ENCODE assay signal across 25 cellular contexts in the genomic region with DNA sequence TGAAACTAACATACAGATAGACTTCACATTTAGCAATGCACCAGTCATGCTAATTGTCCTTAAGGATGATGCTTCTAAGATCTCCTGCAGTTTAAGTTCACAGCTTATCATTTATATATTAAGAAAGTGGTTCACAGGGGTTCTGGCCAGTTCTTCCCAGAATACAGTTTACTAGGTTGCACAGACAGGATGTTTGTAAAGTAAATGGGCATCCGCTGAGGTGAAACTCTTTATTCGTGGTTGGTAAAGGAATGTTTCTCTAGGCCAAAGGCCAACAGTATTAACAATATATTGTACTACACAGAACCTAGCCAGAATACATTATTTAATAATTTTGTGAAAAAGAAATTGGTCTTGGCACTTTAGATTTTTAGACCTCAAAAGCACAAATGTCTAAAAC.
DNase-seq lines count a peak whose midpoint lies in the region; ATAC-seq and TF ChIP-seq lines count a peak whose summit lies in the region.
"Had no signal": no experiment of that assay in that cellular context is flagged by ENCODE, and none has a peak within 500 bp of the region (broad histone marks: within the 10 kb centered on the region; RNA-seq: fewer than 3 reads in every experiment).

No MANE protein-coding gene starts in this region.

- 12% methylated on average over 2 of the region's 2 CpGs for WGBS in mammary epithelial cell (ENCODE audit: low coverage, missing lambda C conversion rate)
- WGBS in gastroesophageal sphincter (ENCODE audit: low coverage in 1 of 2), 2 donors: 60 to 90% methylated on average over 2 of the region's 2 CpGs

- peaks cover 10% of the 10 kb centered on the region for H3K4me1 Mint-ChIP-seq in MCF 10A (ENCODE audit: insufficient read depth, unreplicated experiment)
- H3K4me1 Mint-ChIP-seq: CD14-positive monocyte; CD8-positive, alpha-beta memory T cell; GM23338 had no signal

- dilution Hi-C loops in mammary epithelial cell (cut with HindIII; ENCODE audit: low sequenced_read_pairs): no loop called here

- ATAC-seq in RWPE2 (ENCODE audit: low read depth) (peak; percentile 38; the same call in 2 of the 3 replicates), gastroesophageal sphincter (no peak)
- ATAC-seq: A549, GM12878, GM23338 had no signal

- BruUV-seq in mammary epithelial cell (replicated peaks; lab: Mats Ljungman, UMichigan) (no TSS peak), MCF 10A (replicated peaks; lab: Mats Ljungman, UMichigan) (no TSS peak)

- intact Hi-C loops in mammary epithelial cell (cut with micrococcal nuclease) (no loop called here), MCF 10A (cut with micrococcal nuclease) (no loop called here)

- no peaks in the 10 kb centered on the region for H3K9me3 Mint-ChIP-seq in MCF 10A (ENCODE audit: unreplicated experiment)
- H3K9me3 Mint-ChIP-seq: GM23338 had no signal

- CTCF ChIA-PET in mammary epithelial cell (lab: Charles Lee; ENCODE audit: low non-redundant PET) (no interaction called here), MCF 10A (lab: Yijun Ruan, JAX) (interaction anchor here (0.6 kb wide), 1 partner anchor 79 kb away, joined by 3 read pairs; no protein-coding TSS in a partner anchor)

- H3K27me3 ChIP-seq in mammary epithelial cell (ENCODE audit: insufficient read depth, low read length) (no peaks in the 10 kb centered on the region), RWPE2 (ENCODE audit: insufficient read depth, poor library complexity, severe bottlenecking) (no peaks in the 10 kb centered on the region), gastroesophageal sphincter (no peaks in the 10 kb centered on the region)
- H3K27me3 ChIP-seq: BE2C; BLaER1 treated with 17β-estradiol and CSF1 and Interleukin-3, amounts not matched to agents 10 nM and 100 nM had no signal

- POLR2A ChIA-PET in MCF 10A (lab: Yijun Ruan, JAX): no interaction called here

- no peaks in the 10 kb centered on the region for H3K27me3 Mint-ChIP-seq in MCF 10A (ENCODE audit: insufficient read depth, unreplicated experiment)
- H3K27me3 Mint-ChIP-seq: CD4-positive, alpha-beta T cell; CD8-positive, alpha-beta memory T cell had no signal

- H3K79me2 ChIP-seq in mammary epithelial cell (ENCODE audit: insufficient read depth, low read length): no peaks in the 10 kb centered on the region

- no peak for TF ChIP-seq CTCF in mammary epithelial cell (conservative IDR thresholded peaks at IDR 0.05 in 1 of 2, IDR thresholded peaks at IDR 0.05 in 1 of 2; ENCODE audit: extremely low read depth in 1 of 2, insufficient read depth in 1 of 2, low read depth in 1 of 2, low read length in 2 of 2)
- no peak for TF ChIP-seq CTCF in MCF 10A (IDR thresholded peaks at IDR 0.05; ENCODE audit: unreplicated experiment)
- TF ChIP-seq CTCF in RWPE2 (IDR thresholded peaks at IDR 0.05; ENCODE audit: poor library complexity, severe bottlenecking): no peak
- TF ChIP-seq CTCF in retinal pigment epithelial cell (conservative IDR thresholded peaks at IDR 0.05; ENCODE audit: low read depth, low read length): no peak
- TF ChIP-seq CTCF in gastroesophageal sphincter (IDR thresholded peaks at IDR 0.05): no peak

- no peak for TF ChIP-seq EP300 in gastroesophageal sphincter (IDR thresholded peaks at IDR 0.05)

- no peak overlapping the region for H3K27ac Mint-ChIP-seq in MCF 10A (ENCODE audit: low read depth, unreplicated experiment)
- H3K27ac Mint-ChIP-seq: CD14-positive monocyte; CD4-positive, alpha-beta T cell; CD8-positive, alpha-beta memory T cell; GM23338; HFFc6 had no signal

- no peaks in the 10 kb centered on the region for H3K36me3 Mint-ChIP-seq in MCF 10A (ENCODE audit: insufficient read depth, unreplicated experiment)
- H3K36me3 Mint-ChIP-seq: CD14-positive monocyte; CD8-positive, alpha-beta memory T cell had no signal

- H3K4me3 Mint-ChIP-seq in MCF 10A (ENCODE audit: unreplicated experiment): no peak overlapping the region
- H3K4me3 Mint-ChIP-seq: CD14-positive monocyte; CD4-positive, alpha-beta T cell; CD8-positive, alpha-beta memory T cell; GM23338; HFFc6 had no signal

- DNase-seq in mammary epithelial cell: peak; percentile 41
- no peak for DNase-seq in MCF 10A (ENCODE audit: unreplicated experiment)
- no peak for DNase-seq in RWPE2 (ENCODE audit: low spot score)
- DNase-seq in astrocyte of the hippocampus (ENCODE audit: low read depth, low spot score): peak; percentile 61
- peak; percentile 2 for DNase-seq in retinal pigment epithelial cell (ENCODE audit: low read depth)
- no peak for DNase-seq in activated T-cell treated with anti-CD3 and anti-CD28 coated beads for 4 hours
- DNase-seq in NOMO-1 (lab: John Stamatoyannopoulos, UW; ENCODE audit: unreplicated experiment in 2 of 2): no peak
- DNase-seq: ACHN; AML-193; BE2C; CD4-positive, alpha-beta T cell; CD8-positive, alpha-beta memory T cell; DMS 273 treated with DMSO at 0.1 percent for 48 hours; DMS79; EL; GDM1; HFFc6 had no signal

- in situ Hi-C loops in mammary epithelial cell (cut with MboI; ENCODE audit: low sequenced_read_pairs in 2 of 2): no loop called here

- H3K9me3 ChIP-seq in mammary epithelial cell (replicated peaks; ENCODE audit: insufficient read depth, low read length) (no peaks in the 10 kb centered on the region), RWPE2 (ENCODE audit: severe bottlenecking) (no peaks in the 10 kb centered on the region), gastroesophageal sphincter (no peaks in the 10 kb centered on the region)
- H3K9me3 ChIP-seq: A549; BE2C; BLaER1 treated with 17β-estradiol and CSF1 and Interleukin-3, amounts not matched to agents 10 nM and 100 nM; HAP-1 had no signal

- H3K9ac ChIP-seq in mammary epithelial cell (ENCODE audit: insufficient read depth, low read length): no peak overlapping the region
- H3K9ac ChIP-seq: BLaER1 treated with 17β-estradiol and CSF1 and Interleukin-3, amounts not matched to agents 10 nM and 100 nM had no signal

- no peak overlapping the region for H3K27ac ChIP-seq in mammary epithelial cell (ENCODE audit: insufficient read depth, low read depth, low read length)
- H3K27ac ChIP-seq in RWPE2 (ENCODE audit: poor library complexity, severe bottlenecking): peak overlapping the region; percentile 81
- H3K27ac ChIP-seq in gastroesophageal sphincter: no peak overlapping the region
- H3K27ac ChIP-seq: 22Rv1; A549; BLaER1 treated with 17β-estradiol and CSF1 and Interleukin-3, amounts not matched to agents 10 nM and 100 nM had no signal

- H3K36me3 ChIP-seq in mammary epithelial cell (ENCODE audit: insufficient read depth, low read length): no peaks in the 10 kb centered on the region
- H3K36me3 ChIP-seq in RWPE2 (ENCODE audit: low read depth): no peaks in the 10 kb centered on the region
- no peaks in the 10 kb centered on the region for H3K36me3 ChIP-seq in gastroesophageal sphincter
- H3K36me3 ChIP-seq: BE2C; BLaER1 treated with 17β-estradiol and CSF1 and Interleukin-3, amounts not matched to agents 10 nM and 100 nM; HAP-1 had no signal

- H4K20me1 ChIP-seq in mammary epithelial cell (ENCODE audit: insufficient read depth, low read length): no peaks in the 10 kb centered on the region
- H4K20me1 ChIP-seq: BLaER1 treated with 17β-estradiol and CSF1 and Interleukin-3, amounts not matched to agents 10 nM and 100 nM had no signal

- peaks cover 18% of the 10 kb centered on the region for H3K4me1 ChIP-seq in mammary epithelial cell (ENCODE audit: insufficient read depth, low read length)
- peaks cover 20% of the 10 kb centered on the region for H3K4me1 ChIP-seq in RWPE2 (ENCODE audit: insufficient read depth, poor library complexity, severe bottlenecking)
- H3K4me1 ChIP-seq in gastroesophageal sphincter: no peaks in the 10 kb centered on the region
- H3K4me1 ChIP-seq: A549; BE2C; BLaER1 treated with 17β-estradiol and CSF1 and Interleukin-3, amounts not matched to agents 10 nM and 100 nM; HAP-1 had no signal

- peak overlapping the region; percentile 6 for H3K4me2 ChIP-seq in mammary epithelial cell (ENCODE audit: insufficient read depth, low read depth, low read length)
- H3K4me2 ChIP-seq: A549; BLaER1 treated with 17β-estradiol and CSF1 and Interleukin-3, amounts not matched to agents 10 nM and 100 nM; GM23338 had no signal

- TF ChIP-seq POLR2A in gastroesophageal sphincter (IDR thresholded peaks at IDR 0.05): no peak

- H3K4me3 ChIP-seq in mammary epithelial cell (replicated peaks in 1 of 3; ENCODE audit: insufficient read depth in 1 of 3, low read depth in 2 of 3, low read length in 3 of 3): no peak overlapping the region
- H3K4me3 ChIP-seq in RWPE2 (ENCODE audit: severe bottlenecking): no peak overlapping the region
- no peak overlapping the region for H3K4me3 ChIP-seq in retinal pigment epithelial cell (ENCODE audit: low read length)
- H3K4me3 ChIP-seq in gastroesophageal sphincter: no peak overlapping the region
- H3K4me3 ChIP-seq: A549; BLaER1 treated with 17β-estradiol and CSF1 and Interleukin-3, amounts not matched to agents 10 nM and 100 nM; GM12878; GM23338; HAP-1 had no signal

- no peak overlapping the region for H2AFZ ChIP-seq in mammary epithelial cell (ENCODE audit: low read depth, low read length)
- H2AFZ ChIP-seq: GM23338 had no signal

Comparison
In these comparisons a context has a peak if more than half of its experiments do, and no peak if none do; other contexts are left out.
1. DNase-seq: peak in mammary epithelial cell (single experiment), astrocyte of the hippocampus (single experiment) and retinal pigment epithelial cell (single experiment); none in MCF 10A (single experiment), RWPE2 (single experiment), activated T-cell treated with anti-CD3 and anti-CD28 coated beads for 4 hours (single experiment) and NOMO-1 (0 of 2).